11 cellular contexts compared by ENCODE assay signal in the genomic region with DNA sequence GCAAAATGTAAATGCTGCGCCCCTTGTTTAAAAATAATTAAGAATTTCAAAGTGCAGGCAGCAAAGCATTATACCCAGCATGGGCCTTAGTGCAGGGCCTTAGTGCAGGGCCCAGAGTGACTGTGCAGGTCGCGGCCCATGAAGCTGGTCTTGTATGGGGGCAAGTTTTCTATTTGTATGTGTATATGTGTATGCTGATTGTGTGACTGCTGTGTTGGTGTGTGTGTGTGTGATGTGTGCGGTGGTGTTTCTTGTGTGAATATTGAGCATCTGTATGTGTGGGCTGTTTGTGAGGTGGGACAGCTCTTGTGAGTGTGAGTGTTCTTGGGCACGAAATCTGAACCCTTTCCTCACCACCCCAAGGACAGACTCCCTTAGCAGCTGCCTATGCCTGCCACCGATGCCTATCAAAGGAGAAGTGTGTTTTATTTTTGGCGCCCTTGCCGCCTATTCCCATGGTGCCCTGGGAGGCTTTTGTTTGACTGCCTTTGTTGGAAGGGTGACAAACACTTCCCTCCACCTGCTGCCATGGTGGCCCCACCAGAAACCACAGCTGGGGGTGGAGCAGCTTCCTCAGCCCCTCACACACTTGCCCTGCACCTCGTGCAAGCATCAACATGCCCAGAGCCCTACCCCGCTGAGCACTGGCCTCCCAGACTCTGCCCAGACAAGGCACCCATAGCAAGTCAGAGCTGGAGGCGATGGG. TPM values are rescaled to one million over a fixed set of nuclear protein-coding genes. Genes with fewer than 3 reads are reported as not detected.
DNase-seq lines count a peak whose midpoint lies in the region; ATAC-seq and TF ChIP-seq lines count a peak whose summit lies in the region.
"Had no signal": no experiment of that assay in that cellular context is flagged by ENCODE, and none has a peak within 500 bp of the region (broad histone marks: within the 10 kb centered on the region; RNA-seq: fewer than 3 reads in every experiment).

No MANE protein-coding gene starts in this region.

- H3K9me2 ChIP-seq in Karpas-422 (replicated peaks; ENCODE audit: insufficient read depth, low read length): no peaks in the 10 kb centered on the region

- H3K4me3 ChIP-seq in adrenal gland (no peak overlapping the region), osteoblast (ENCODE audit: insufficient read depth, low read length) (no peak overlapping the region), Karpas-422 (ENCODE audit: low read length) (no peak overlapping the region)
- H3K4me3 ChIP-seq: heart left ventricle, PC-9, thoracic aorta had no signal

- TF ChIP-seq CTCF in RWPE1 (conservative IDR thresholded peaks at IDR 0.05; ENCODE audit: low read depth) (no peak), adrenal gland (IDR thresholded peaks at IDR 0.05) (no peak), osteoblast (IDR thresholded peaks at IDR 0.05; ENCODE audit: extremely low read depth, low read depth, low read length) (no peak)

- CTCF ChIA-PET in RWPE1 (lab: Yijun Ruan, JAX): interaction anchor here (0.7 to 2.8 kb wide), 4 partner anchors 8 to 15 kb away, joined by 4 to 28 read pairs (median 8); no protein-coding TSS in a partner anchor

- POLR2A ChIA-PET in RWPE1 (lab: Yijun Ruan, JAX; ENCODE audit: low non-redundant PET): interaction anchor here (1.1 to 1.2 kb wide), 2 partner anchors 45 to 52 kb away, joined by 3 to 5 read pairs; partner anchors contain the start of gene TNS4

- H3K9me3 ChIP-seq in adrenal gland (replicated peaks in 1 of 3) (no peaks in the 10 kb centered on the region), osteoblast (ENCODE audit: low read depth, low read length) (no peaks in the 10 kb centered on the region), Karpas-422 (ENCODE audit: low read length) (no peaks in the 10 kb centered on the region)
- H3K9me3 ChIP-seq: heart left ventricle, thoracic aorta had no signal

- no peak for ATAC-seq in Right ventricle myocardium inferior
- ATAC-seq: heart left ventricle had no signal

- H2AFZ ChIP-seq in osteoblast (ENCODE audit: low read length) (no peak overlapping the region), Karpas-422 (ENCODE audit: low read length) (no peak overlapping the region)
- H2AFZ ChIP-seq: PC-9 had no signal

- H4K20me1 ChIP-seq in osteoblast (ENCODE audit: insufficient read depth, low read length) (no peaks in the 10 kb centered on the region), Karpas-422 (ENCODE audit: insufficient read depth, low read depth, low read length) (no peaks in the 10 kb centered on the region)

- H3K27me3 ChIP-seq in adrenal gland (no peaks in the 10 kb centered on the region), osteoblast (ENCODE audit: insufficient read depth, low read length) (no peaks in the 10 kb centered on the region), Karpas-422 (ENCODE audit: low read length) (no peaks in the 10 kb centered on the region)
- H3K27me3 ChIP-seq: heart left ventricle had no signal

- H3K79me2 ChIP-seq in osteoblast (ENCODE audit: insufficient read depth, low read length): no peaks in the 10 kb centered on the region
- no peaks in the 10 kb centered on the region for H3K79me2 ChIP-seq in Karpas-422 (ENCODE audit: low read length)

- DNase-seq in activated T-cell treated with anti-CD3 and anti-CD28 coated beads for 1 hour (ENCODE audit: low read depth): peak; percentile 51
- DNase-seq in activated T-cell treated with anti-CD3 and anti-CD28 coated beads for 4 hours: no peak
- DNase-seq in RWPE1 (ENCODE audit: low spot score): peak; percentile 82
- DNase-seq in adrenal gland: peak in 5 of 7 donors; percentile 12 to 43 (median 16)
- no peak for DNase-seq in osteoblast (ENCODE audit: insufficient read length, low spot score, missing footprints)
- DNase-seq in Karpas-422: no peak
- no peak for DNase-seq in HCEC 1CT
- no peak for DNase-seq in Right ventricle myocardium inferior (ENCODE audit: missing footprints)

- H3K27ac ChIP-seq in RWPE1: peak overlapping the region; percentile 94
- peak overlapping the region in 2 of 5 donors; percentile 87 to 88 for H3K27ac ChIP-seq in adrenal gland
- H3K27ac ChIP-seq in osteoblast (ENCODE audit: low read depth, low read length): peak overlapping the region; percentile 100
- H3K27ac ChIP-seq in Karpas-422 (ENCODE audit: low read length): no peak overlapping the region
- H3K27ac ChIP-seq: thoracic aorta had no signal

- intact Hi-C loops in adrenal gland (cut with DNase I): no loop called here
- intact Hi-C loops in Right ventricle myocardium inferior (cut with DNase I): no loop called here

- no peak for TF ChIP-seq POLR2A in adrenal gland (IDR thresholded peaks at IDR 0.05)

- H3K4me2 ChIP-seq in osteoblast (ENCODE audit: insufficient read depth, low read length): no peak overlapping the region
- H3K4me2 ChIP-seq in Karpas-422 (ENCODE audit: low read depth, low read length, poor library complexity, severe bottlenecking): no peak overlapping the region

- no peaks in the 10 kb centered on the region for H3K36me3 ChIP-seq in adrenal gland (replicated peaks in 1 of 2)
- H3K36me3 ChIP-seq in osteoblast (ENCODE audit: insufficient read depth, low read length): no peaks in the 10 kb centered on the region
- H3K36me3 ChIP-seq in Karpas-422 (ENCODE audit: insufficient read depth, low read length): no peaks in the 10 kb centered on the region
- H3K36me3 ChIP-seq: heart left ventricle, thoracic aorta had no signal

- WGBS in adrenal gland, 4 donors: 73 to 76% (median 75%) methylated on average over 9 to 11 of the region's 11 CpGs

- no peak overlapping the region for H3K9ac ChIP-seq in Karpas-422 (ENCODE audit: low read length)

- H3K4me1 ChIP-seq in adrenal gland (replicated peaks in 1 of 2) (peaks cover 31 to 54% of the 10 kb centered on the region in 2 donors), osteoblast (ENCODE audit: insufficient read depth, low read length) (peaks cover 48% of the 10 kb centered on the region), Karpas-422 (ENCODE audit: low read length) (no peaks in the 10 kb centered on the region)

RNA-seq across cellular contexts. Expression of gene CCR7, which starts 18.0 kb away (rescaled TPM):
- total RNA-seq in adrenal gland (1 to 10 TPM in 1 of 8 donors, under 1 TPM in 5, not detected in 2; 0.14 to 1.0 (median 0.49) TPM), osteoblast (not detected in 2 replicates), Right ventricle myocardium inferior (not detected)
- under 1 TPM; 0.11 to 0.40 (median 0.30) TPM for polyA plus RNA-seq in adrenal gland
- not detected in 2 replicates for total RNA-seq in Karpas-422 (2014; rRNA removed; shearing (Covaris generic); ENCODE audit: low replicate concordance)
- total RNA-seq: PC-9, thoracic aorta had no signal

RNA-seq across cellular contexts. Expression of gene TNS4, which starts 45.8 kb away (rescaled TPM):
- total RNA-seq in adrenal gland: under 1 TPM in 3 of 8 donors, not detected in 5; 0.11 to 0.32 (median 0.14) TPM
- polyA plus RNA-seq in adrenal gland: under 1 TPM in 2 of 3 donors, not detected in 1; 0.07 to 0.08 TPM
- total RNA-seq in osteoblast: under 0.01 and 0.29 TPM in 2 replicates
- total RNA-seq in Karpas-422 (2014; rRNA removed; shearing (Covaris generic); ENCODE audit: low replicate concordance): not detected in 2 replicates
- not detected for total RNA-seq in Right ventricle myocardium inferior
- polyA plus RNA-seq: heart left ventricle had no signal

Comparison
In these comparisons a context has a peak if more than half of its experiments do, and no peak if none do; other contexts are left out.
1. DNase-seq: peak in activated T-cell treated with anti-CD3 and anti-CD28 coated beads for 1 hour (single experiment), RWPE1 (single experiment) and adrenal gland (5 of 7); none in activated T-cell treated with anti-CD3 and anti-CD28 coated beads for 4 hours (single experiment), osteoblast (single experiment), Karpas-422 (single experiment), HCEC 1CT (single experiment) and Right ventricle myocardium inferior (single experiment).